18 cellular contexts compared by ENCODE assay signal in genomic region chr15:22918056-22918455, GRCh38.
A peak's percentile ranks its signal among the peaks of the same experiment; 100 is the strongest.
DNase-seq lines count a peak whose midpoint lies in the region; ATAC-seq and TF ChIP-seq lines count a peak whose summit lies in the region.
"Had no signal": no experiment of that assay in that cellular context is flagged by ENCODE, and none has a peak within 500 bp of the region (broad histone marks: within the 10 kb centered on the region; RNA-seq: fewer than 3 reads in every experiment).

No MANE protein-coding gene starts in this region.

- DNase-seq in Daoy (ENCODE audit: low read depth), result peak; percentile 69
- peak; percentile 19 for DNase-seq in NB4 (ENCODE audit: low read depth)
- peak; percentile 55 for DNase-seq in chondrocyte (ENCODE audit: low spot score)
- DNase-seq in mesenchymal stem cell, result peak; percentile 57
- no peak for DNase-seq in endothelial cell (ENCODE audit: low spot score)
- no peak for DNase-seq in left lobe of liver (ENCODE audit: low spot score)
- DNase-seq in GM10248 (ENCODE audit: extremely low spot score), result no peak
- no peak for DNase-seq in NCI-H446 (lab: John Stamatoyannopoulos, UW)
- DNase-seq: activated naive CD4-positive, alpha-beta T cell treated with anti-CD3 and anti-CD28 coated beads, Interleukin-2, amount 10 ng/mL, durations not matched to agents 7 days and 5 days; kidney glomerular epithelial cell; naive thymus-derived CD4-positive, alpha-beta T cell; NCI-H2081; right cardiac atrium; stimulated activated naive CD8-positive, alpha-beta T cell treated with anti-CD3 and anti-CD28 coated beads, Interleukin-15, Interleukin-2, amounts not matched to agents 100 U/mL and 50 U/mL, for 24 hours; WERI-Rb-1 had no signal

- no peak overlapping the region for H3K23ac ChIP-seq in mesenchymal stem cell (ENCODE audit: low read length in 2 of 2)

- H3K27me3 ChIP-seq in mesenchymal stem cell (ENCODE audit: control insufficient read depth in 1 of 2, insufficient read depth in 1 of 2, low read length in 2 of 2), result no peaks in the 10 kb centered on the region
- H3K27me3 ChIP-seq: gastroesophageal sphincter had no signal

- no peak overlapping the region for H3K18ac ChIP-seq in mesenchymal stem cell (ENCODE audit: low read depth in 1 of 2, low read length in 2 of 2)

- H4K91ac ChIP-seq in mesenchymal stem cell (ENCODE audit: low read length), result no peak overlapping the region

- POLR2A ChIA-PET in GM10248 (lab: Yijun Ruan, JAX), result no interaction called here

- no peak for ATAC-seq in left lobe of liver
- ATAC-seq: gastroesophageal sphincter; naive thymus-derived CD4-positive, alpha-beta T cell; stimulated activated naive CD8-positive, alpha-beta T cell treated with anti-CD3 and anti-CD28 coated beads, Interleukin-15, Interleukin-2, amounts not matched to agents 100 U/mL and 50 U/mL, for 24 hours had no signal

- no peak overlapping the region for H2BK12ac ChIP-seq in mesenchymal stem cell (ENCODE audit: low read length in 2 of 2)

- no peak overlapping the region for H3K4ac ChIP-seq in mesenchymal stem cell (ENCODE audit: low read depth in 1 of 2, low read length in 2 of 2)

- H3K4me1 Mint-ChIP-seq in chondrocyte (ENCODE audit: low read depth), result no peaks in the 10 kb centered on the region
- no peaks in the 10 kb centered on the region for H3K4me1 Mint-ChIP-seq in endothelial cell (ENCODE audit: unreplicated experiment)
- H3K4me1 Mint-ChIP-seq: activated naive CD4-positive, alpha-beta T cell treated with anti-CD3 and anti-CD28 coated beads, Interleukin-2, amount 10 ng/mL, durations not matched to agents 7 days and 5 days; CD14-positive monocyte; naive thymus-derived CD4-positive, alpha-beta T cell had no signal

- no peak overlapping the region for H3K4me2 ChIP-seq in mesenchymal stem cell (ENCODE audit: low read length, poor library complexity, severe bottlenecking)
- H3K4me2 ChIP-seq: KMS-11 had no signal

- no peak overlapping the region for H3K4me3 Mint-ChIP-seq in chondrocyte (ENCODE audit: unreplicated experiment)
- no peak overlapping the region for H3K4me3 Mint-ChIP-seq in endothelial cell (ENCODE audit: unreplicated experiment)
- H3K4me3 Mint-ChIP-seq: activated naive CD4-positive, alpha-beta T cell treated with anti-CD3 and anti-CD28 coated beads, Interleukin-2, amount 10 ng/mL, durations not matched to agents 7 days and 5 days; CD14-positive monocyte; naive thymus-derived CD4-positive, alpha-beta T cell had no signal

- H2AFZ ChIP-seq in mesenchymal stem cell (ENCODE audit: low read depth, low read length), result no peak overlapping the region

- no peak overlapping the region for H4K8ac ChIP-seq in mesenchymal stem cell (ENCODE audit: low read length)

- peaks cover 54 to 66% of the 10 kb centered on the region in 2 experiments for H3K36me3 ChIP-seq in mesenchymal stem cell (ENCODE audit: control insufficient read depth in 1 of 2, insufficient read depth in 2 of 2, low read depth in 1 of 2, low read length in 2 of 2)
- H3K36me3 ChIP-seq: WERI-Rb-1 had no signal

- no peak overlapping the region for H2BK5ac ChIP-seq in mesenchymal stem cell (ENCODE audit: low read depth, low read length, poor library complexity, severe bottlenecking)

- H3K79me1 ChIP-seq in mesenchymal stem cell (replicated peaks; ENCODE audit: low read length, poor library complexity, severe bottlenecking), result peaks cover 30% of the 10 kb centered on the region

- H3K4me3 ChIP-seq in NB4 (ENCODE audit: low read depth, low read length) (no peak overlapping the region), mesenchymal stem cell (ENCODE audit: insufficient read depth in 1 of 2, low read depth in 1 of 2, low read length in 2 of 2) (no peak overlapping the region)
- H3K4me3 ChIP-seq: gastroesophageal sphincter had no signal

- no peak overlapping the region for H3K27ac Mint-ChIP-seq in chondrocyte (ENCODE audit: unreplicated experiment)
- H3K27ac Mint-ChIP-seq in endothelial cell (ENCODE audit: unreplicated experiment), result no peak overlapping the region
- H3K27ac Mint-ChIP-seq: activated naive CD4-positive, alpha-beta T cell treated with anti-CD3 and anti-CD28 coated beads, Interleukin-2, amount 10 ng/mL, durations not matched to agents 7 days and 5 days; CD14-positive monocyte; naive thymus-derived CD4-positive, alpha-beta T cell had no signal

- TF ChIP-seq CTCF in NB4 (IDR thresholded peaks at IDR 0.05; ENCODE audit: low read depth, low read length) (no peak), chondrocyte (IDR thresholded peaks at IDR 0.05) (no peak), endothelial cell (IDR thresholded peaks at IDR 0.05; ENCODE audit: unreplicated experiment) (no peak), GM10248 (IDR thresholded peaks at IDR 0.05; ENCODE audit: control extremely low read depth, extremely low read depth, low read depth, missing control alignments) (no peak)

- H2BK120ac ChIP-seq in mesenchymal stem cell (ENCODE audit: low read depth, low read length), result no peak overlapping the region

- peaks cover 41% of the 10 kb centered on the region for H3K36me3 Mint-ChIP-seq in chondrocyte (ENCODE audit: low read depth)
- H3K36me3 Mint-ChIP-seq in endothelial cell (ENCODE audit: low read depth, unreplicated experiment), result peaks cover 37% of the 10 kb centered on the region
- H3K36me3 Mint-ChIP-seq: activated naive CD4-positive, alpha-beta T cell treated with anti-CD3 and anti-CD28 coated beads, Interleukin-2, amount 10 ng/mL, durations not matched to agents 7 days and 5 days had no signal

- TF ChIP-seq POLR2A in NB4 (IDR thresholded peaks at IDR 0.05; ENCODE audit: extremely low read depth, insufficient read length), result no peak

- no peak overlapping the region for H2AK5ac ChIP-seq in mesenchymal stem cell (ENCODE audit: low read length, severe bottlenecking)

- no peak overlapping the region for H2BK15ac ChIP-seq in mesenchymal stem cell (ENCODE audit: low read depth, poor library complexity, severe bottlenecking)

- H3K27me3 Mint-ChIP-seq in chondrocyte (ENCODE audit: low read depth) (no peaks in the 10 kb centered on the region), endothelial cell (ENCODE audit: unreplicated experiment) (no peaks in the 10 kb centered on the region)
- H3K27me3 Mint-ChIP-seq: activated naive CD4-positive, alpha-beta T cell treated with anti-CD3 and anti-CD28 coated beads, Interleukin-2, amount 10 ng/mL, durations not matched to agents 7 days and 5 days; naive thymus-derived CD4-positive, alpha-beta T cell had no signal

- H3K9me3 Mint-ChIP-seq in chondrocyte (ENCODE audit: low read depth) (no peaks in the 10 kb centered on the region), endothelial cell (ENCODE audit: unreplicated experiment) (no peaks in the 10 kb centered on the region)
- H3K9me3 Mint-ChIP-seq: activated naive CD4-positive, alpha-beta T cell treated with anti-CD3 and anti-CD28 coated beads, Interleukin-2, amount 10 ng/mL, durations not matched to agents 7 days and 5 days; CD14-positive monocyte; naive thymus-derived CD4-positive, alpha-beta T cell had no signal

- H3K9ac ChIP-seq in mesenchymal stem cell (ENCODE audit: low read length), result no peak overlapping the region
- H3K9ac ChIP-seq: KMS-11 had no signal

- H3K4me1 ChIP-seq in mesenchymal stem cell (ENCODE audit: control insufficient read depth, insufficient read depth, low read depth, low read length), result peaks cover 5% of the 10 kb centered on the region

- H3K9me3 ChIP-seq in mesenchymal stem cell (ENCODE audit: control insufficient read depth, low read length), result no peaks in the 10 kb centered on the region
- H3K9me3 ChIP-seq: gastroesophageal sphincter had no signal

- CTCF ChIA-PET in GM10248 (lab: Yijun Ruan, JAX), result no interaction called here

- no peak overlapping the region for H3K14ac ChIP-seq in mesenchymal stem cell (ENCODE audit: low read length in 2 of 2)

- 67% methylated on average over 9 of the region's 9 CpGs for WGBS in mesenchymal stem cell

- no peak overlapping the region for H3K27ac ChIP-seq in mesenchymal stem cell (ENCODE audit: low read length, poor library complexity, severe bottlenecking)
- H3K27ac ChIP-seq: gastroesophageal sphincter, KMS-11, WERI-Rb-1 had no signal

Comparison
In these comparisons a context has a peak if more than half of its experiments do, and no peak if none do; other contexts are left out.
1. DNase-seq: peak in Daoy (single experiment), NB4 (single experiment), chondrocyte (single experiment) and mesenchymal stem cell (single experiment); none in endothelial cell (single experiment), left lobe of liver (single experiment), GM10248 (single experiment) and NCI-H446 (0 of 2).